ENCODE assay signal across 20 cellular contexts in the genomic region with DNA sequence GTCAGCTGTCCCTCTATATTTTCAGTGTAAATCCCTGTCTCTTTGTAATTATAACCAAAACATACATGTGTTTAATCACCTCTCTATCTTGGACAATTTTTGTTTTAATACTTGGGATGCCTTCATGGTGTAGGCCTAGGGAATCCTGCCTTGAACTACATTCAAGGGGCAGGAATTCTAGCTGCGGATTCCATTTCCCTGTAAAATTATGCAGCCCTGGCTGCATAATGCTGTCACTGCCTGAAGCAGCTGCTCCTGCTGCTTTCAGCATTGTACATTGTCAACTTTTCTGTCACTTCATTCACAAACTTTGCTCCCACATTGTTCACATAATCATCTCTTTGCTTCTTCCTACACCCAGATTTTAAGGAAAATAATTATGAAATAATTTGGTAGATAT.
"Had no signal": no experiment of that assay in that cellular context is flagged by ENCODE, and none has a peak within 500 bp of the region (broad histone marks: within the 10 kb centered on the region; RNA-seq: fewer than 3 reads in every experiment).

No MANE protein-coding gene starts in this region.

- H3K36me3 Mint-ChIP-seq: natural killer cell, neural progenitor cell had no signal

- H3K9me3 ChIP-seq: pancreas, prostate gland, right lobe of liver had no signal

- H3K4me1 ChIP-seq: neural progenitor cell, pancreas, prostate gland, right lobe of liver had no signal

- H3K36me3 ChIP-seq: heart left ventricle, neural progenitor cell, pancreas, prostate gland, right lobe of liver had no signal

- ATAC-seq: esophagus mucosa, heart left ventricle, left colon, left ventricle myocardium superior, natural killer cell, pancreas, right lobe of liver had no signal

- H3K4me3 Mint-ChIP-seq: natural killer cell, neural progenitor cell had no signal

- H3K9me3 Mint-ChIP-seq: natural killer cell, neural progenitor cell had no signal

- H3K4me1 Mint-ChIP-seq: natural killer cell had no signal

- H3K4me3 ChIP-seq: dorsolateral prefrontal cortex, heart left ventricle, lung, neural progenitor cell, pancreas, prostate gland, right lobe of liver had no signal

- H3K27ac ChIP-seq: dorsolateral prefrontal cortex, neural progenitor cell, pancreas, prostate gland, right lobe of liver had no signal

- H3K27ac Mint-ChIP-seq: natural killer cell, neural progenitor cell had no signal

- DNase-seq: cortex of kidney; dorsolateral prefrontal cortex; effector CD8-positive, alpha-beta T cell; heart left ventricle; hippocampal formation; left colon; left ventricle myocardium superior; mesenchymal stem cell; natural killer cell; occipital lobe; pancreas; retina; right lobe of liver; stimulated activated CD4-positive, alpha-beta T cell treated with anti-CD3 and anti-CD28 coated beads, Interleukin-2, amount 100 ng/mL, for 24 hours; stimulated activated CD4-positive, alpha-beta T cell treated with anti-CD3 and anti-CD28 coated beads, Interleukin-4, amount 100 ng/mL, for 4 hours; stimulated activated naive CD4-positive, alpha-beta T cell had no signal
